ENCODE assay signal across 15 cellular contexts in genomic region chr7:80309377-80309776, GRCh38.
A peak's percentile ranks its signal among the peaks of the same experiment; 100 is the strongest.
DNase-seq lines count a peak whose midpoint lies in the region; ATAC-seq and TF ChIP-seq lines count a peak whose summit lies in the region.
"Had no signal": no experiment of that assay in that cellular context is flagged by ENCODE, and none has a peak within 500 bp of the region (broad histone marks: within the 10 kb centered on the region; RNA-seq: fewer than 3 reads in every experiment).

No MANE protein-coding gene starts in this region.

- DNase-seq in activated T-cell treated with anti-CD3 and anti-CD28 coated beads, Interleukin-2, amount 50 U/mL, for 4 hours = no peak
- no peak for DNase-seq in activated T-cell treated with anti-CD3 and anti-CD28 coated beads, Interleukin-2, amount 50 U/mL, for 48 hours
- no peak for DNase-seq in activated naive CD8-positive, alpha-beta T cell treated with anti-CD3 and anti-CD28 coated beads, Interleukin-2, amount 50 U/mL, for 24 hours
- DNase-seq in activated naive CD8-positive, alpha-beta T cell treated with anti-CD3 and anti-CD28 coated beads for 36 hours = no peak
- DNase-seq in osteocyte (ENCODE audit: extremely low spot score, unreplicated experiment) (no peak), NCI-H510A treated with DMSO at 0.1 percent for 48 hours (lab: John Stamatoyannopoulos, UW) (no peak)
- DNase-seq: ACHN; C1 segment of cervical spinal cord; CD4-positive, alpha-beta T cell; DMS153; DMS79 treated with DMSO at 0.1 percent for 48 hours; EL; GM23248 had no signal

- no peak overlapping the region for H3K4me3 Mint-ChIP-seq in activated T-cell treated with anti-CD3 and anti-CD28 coated beads, Interleukin-2, amount 50 U/mL, for 4 hours
- no peak overlapping the region for H3K4me3 Mint-ChIP-seq in activated naive CD8-positive, alpha-beta T cell treated with anti-CD3 and anti-CD28 coated beads, Interleukin-2, amount 50 U/mL, for 24 hours
- H3K4me3 Mint-ChIP-seq in activated naive CD8-positive, alpha-beta T cell treated with anti-CD3 and anti-CD28 coated beads for 36 hours = no peak overlapping the region
- H3K4me3 Mint-ChIP-seq in osteocyte (ENCODE audit: unreplicated experiment) = no peak overlapping the region
- H3K4me3 Mint-ChIP-seq: B cell had no signal

- no peak for TF ChIP-seq CTCF in osteocyte (IDR thresholded peaks at IDR 0.05)

- peaks cover 7% of the 10 kb centered on the region for H3K9me3 Mint-ChIP-seq in activated T-cell treated with anti-CD3 and anti-CD28 coated beads, Interleukin-2, amount 50 U/mL, for 4 hours
- H3K9me3 Mint-ChIP-seq in activated naive CD8-positive, alpha-beta T cell treated with anti-CD3 and anti-CD28 coated beads, Interleukin-2, amount 50 U/mL, for 24 hours = peaks cover 4% of the 10 kb centered on the region
- H3K9me3 Mint-ChIP-seq in activated naive CD8-positive, alpha-beta T cell treated with anti-CD3 and anti-CD28 coated beads for 36 hours = peaks cover 9% of the 10 kb centered on the region
- peaks cover 3% of the 10 kb centered on the region for H3K9me3 Mint-ChIP-seq in osteocyte (ENCODE audit: unreplicated experiment)
- H3K9me3 Mint-ChIP-seq: CD4-positive, alpha-beta T cell had no signal

- H3K27ac Mint-ChIP-seq in activated naive CD8-positive, alpha-beta T cell treated with anti-CD3 and anti-CD28 coated beads, Interleukin-2, amount 50 U/mL, for 24 hours = no peak overlapping the region
- H3K27ac Mint-ChIP-seq in activated naive CD8-positive, alpha-beta T cell treated with anti-CD3 and anti-CD28 coated beads for 36 hours = no peak overlapping the region
- H3K27ac Mint-ChIP-seq in osteocyte (ENCODE audit: unreplicated experiment) = peak overlapping the region; percentile 62
- H3K27ac Mint-ChIP-seq: B cell had no signal

- no peaks in the 10 kb centered on the region for H3K27me3 Mint-ChIP-seq in activated T-cell treated with anti-CD3 and anti-CD28 coated beads, Interleukin-2, amount 50 U/mL, for 4 hours (ENCODE audit: low read depth)
- H3K27me3 Mint-ChIP-seq in activated naive CD8-positive, alpha-beta T cell treated with anti-CD3 and anti-CD28 coated beads, Interleukin-2, amount 50 U/mL, for 24 hours = no peaks in the 10 kb centered on the region
- H3K27me3 Mint-ChIP-seq in activated naive CD8-positive, alpha-beta T cell treated with anti-CD3 and anti-CD28 coated beads for 36 hours = no peaks in the 10 kb centered on the region
- no peaks in the 10 kb centered on the region for H3K27me3 Mint-ChIP-seq in osteocyte (ENCODE audit: unreplicated experiment)
- H3K27me3 Mint-ChIP-seq: B cell; CD4-positive, alpha-beta T cell had no signal

- H3K4me1 Mint-ChIP-seq in activated T-cell treated with anti-CD3 and anti-CD28 coated beads, Interleukin-2, amount 50 U/mL, for 4 hours (ENCODE audit: low read depth) = peaks cover 4% of the 10 kb centered on the region
- H3K4me1 Mint-ChIP-seq in activated naive CD8-positive, alpha-beta T cell treated with anti-CD3 and anti-CD28 coated beads, Interleukin-2, amount 50 U/mL, for 24 hours = peaks cover 20% of the 10 kb centered on the region
- H3K4me1 Mint-ChIP-seq in activated naive CD8-positive, alpha-beta T cell treated with anti-CD3 and anti-CD28 coated beads for 36 hours = peaks cover 13% of the 10 kb centered on the region
- peaks cover 44% of the 10 kb centered on the region for H3K4me1 Mint-ChIP-seq in osteocyte (ENCODE audit: unreplicated experiment)
- H3K4me1 Mint-ChIP-seq: B cell had no signal

- ATAC-seq in activated T-cell treated with anti-CD3 and anti-CD28 coated beads, Interleukin-2, amount 50 U/mL, for 4 hours = peak; percentile 30 to 54
- peak; percentile 63 for ATAC-seq in activated naive CD8-positive, alpha-beta T cell treated with anti-CD3 and anti-CD28 coated beads, Interleukin-2, amount 50 U/mL, for 24 hours
- ATAC-seq in HG02884 (IDR thresholded peaks at IDR 0.05; ENCODE audit: unreplicated experiment) = no peak

- H3K36me3 Mint-ChIP-seq in activated T-cell treated with anti-CD3 and anti-CD28 coated beads, Interleukin-2, amount 50 U/mL, for 4 hours (ENCODE audit: insufficient read depth) = no peaks in the 10 kb centered on the region
- H3K36me3 Mint-ChIP-seq in activated naive CD8-positive, alpha-beta T cell treated with anti-CD3 and anti-CD28 coated beads, Interleukin-2, amount 50 U/mL, for 24 hours (ENCODE audit: low read depth) = no peaks in the 10 kb centered on the region
- H3K36me3 Mint-ChIP-seq in activated naive CD8-positive, alpha-beta T cell treated with anti-CD3 and anti-CD28 coated beads for 36 hours = peaks cover 3% of the 10 kb centered on the region
- H3K36me3 Mint-ChIP-seq in osteocyte (ENCODE audit: unreplicated experiment) = no peaks in the 10 kb centered on the region
